Comparison of ENCODE assay signal across 20 cellular contexts in genomic region chr20:38830356-38830755, GRCh38. TPM values are rescaled to one million over a fixed set of nuclear protein-coding genes. Genes with fewer than 3 reads are reported as not detected.
DNase-seq lines count a peak whose midpoint lies in the region; ATAC-seq and TF ChIP-seq lines count a peak whose summit lies in the region.
"Had no signal": no experiment of that assay in that cellular context is flagged by ENCODE, and none has a peak within 500 bp of the region (broad histone marks: within the 10 kb centered on the region; RNA-seq: fewer than 3 reads in every experiment).

No MANE protein-coding gene starts in this region.

- no peak for TF ChIP-seq POLR2A in sigmoid colon (IDR thresholded peaks at IDR 0.05)

- H3K4me1 ChIP-seq in sigmoid colon, result no peaks in the 10 kb centered on the region

- no peak overlapping the region for H3K4me3 Mint-ChIP-seq in T-helper 1 cell treated with Interleukin-12 subunit alpha and Interleukin-12 subunit beta and Interleukin-4 antibody, amounts not matched to agents 30 μg/mL and 1 μg/mL, for 36 hours
- H3K4me3 Mint-ChIP-seq in IgD-negative memory B cell (peak overlapping the region in 1 of 4 donors; percentile 74), natural killer cell (no peak overlapping the region), osteocyte (ENCODE audit: unreplicated experiment) (no peak overlapping the region)
- H3K4me3 Mint-ChIP-seq in activated naive CD8-positive, alpha-beta T cell treated with anti-CD3 and anti-CD28 coated beads, Interleukin-2, amount 50 U/mL, for 24 hours, result no peak overlapping the region

- intact Hi-C loops in natural killer cell (cut with micrococcal nuclease) (no loop called here), sigmoid colon (cut with DNase I) (no loop called here)

- WGBS in sigmoid colon, 2 donors, result 67 to 87% methylated on average over 1 of the region's 1 CpG

- no peak for TF ChIP-seq EP300 in sigmoid colon (IDR thresholded peaks at IDR 0.05)

- no peak overlapping the region for H3K27ac ChIP-seq in sigmoid colon
- H3K27ac ChIP-seq: 22Rv1, right atrium auricular region, tibial nerve had no signal

- TF ChIP-seq CTCF in natural killer cell (IDR thresholded peaks at IDR 0.05) (no peak), sigmoid colon (IDR thresholded peaks at IDR 0.05) (no peak), osteocyte (IDR thresholded peaks at IDR 0.05) (no peak)

- peak overlapping the region; percentile 41 for H3K27ac Mint-ChIP-seq in T-helper 1 cell treated with Interleukin-12 subunit alpha and Interleukin-12 subunit beta and Interleukin-4 antibody, amounts not matched to agents 30 μg/mL and 1 μg/mL, for 36 hours
- peak overlapping the region; percentile 65 to 80 (median 65) for H3K27ac Mint-ChIP-seq in IgD-negative memory B cell
- H3K27ac Mint-ChIP-seq in activated naive CD8-positive, alpha-beta T cell treated with anti-CD3 and anti-CD28 coated beads, Interleukin-2, amount 50 U/mL, for 24 hours, result peak overlapping the region; percentile 88
- peak overlapping the region; percentile 70 to 84 for H3K27ac Mint-ChIP-seq in natural killer cell
- H3K27ac Mint-ChIP-seq in osteocyte (ENCODE audit: unreplicated experiment), result no peak overlapping the region

- peaks cover 74% of the 10 kb centered on the region for H3K4me1 Mint-ChIP-seq in T-helper 1 cell treated with Interleukin-12 subunit alpha and Interleukin-12 subunit beta and Interleukin-4 antibody, amounts not matched to agents 30 μg/mL and 1 μg/mL, for 36 hours (ENCODE audit: low read depth)
- H3K4me1 Mint-ChIP-seq in IgD-negative memory B cell (peaks cover 57 to 78% (median 57%) of the 10 kb centered on the region in 3 donors), natural killer cell (peaks cover 67% of the 10 kb centered on the region in 2 donors), osteocyte (ENCODE audit: unreplicated experiment) (no peaks in the 10 kb centered on the region)
- H3K4me1 Mint-ChIP-seq in activated naive CD8-positive, alpha-beta T cell treated with anti-CD3 and anti-CD28 coated beads, Interleukin-2, amount 50 U/mL, for 24 hours, result peaks cover 95% of the 10 kb centered on the region

- no peaks in the 10 kb centered on the region for H3K9me3 Mint-ChIP-seq in T-helper 1 cell treated with Interleukin-12 subunit alpha and Interleukin-12 subunit beta and Interleukin-4 antibody, amounts not matched to agents 30 μg/mL and 1 μg/mL, for 36 hours
- H3K9me3 Mint-ChIP-seq in IgD-negative memory B cell (no peaks in the 10 kb centered on the region), natural killer cell (no peaks in the 10 kb centered on the region), osteocyte (ENCODE audit: unreplicated experiment) (no peaks in the 10 kb centered on the region)
- H3K9me3 Mint-ChIP-seq in activated naive CD8-positive, alpha-beta T cell treated with anti-CD3 and anti-CD28 coated beads, Interleukin-2, amount 50 U/mL, for 24 hours, result peaks cover 5% of the 10 kb centered on the region

- no peak for DNase-seq in T-helper 1 cell
- DNase-seq in activated naive CD8-positive, alpha-beta T cell treated with anti-CD3 and anti-CD28 coated beads, Interleukin-2, amount 50 U/mL, for 24 hours, result no peak
- no peak for DNase-seq in natural killer cell
- no peak for DNase-seq in sigmoid colon
- DNase-seq in osteocyte (ENCODE audit: extremely low spot score, unreplicated experiment), result no peak
- DNase-seq: activated naive CD4-positive, alpha-beta T cell treated with Interleukin-2 at 50 U/mL for 16 hours; BE2C; GOT3; heart left ventricle; Karpas-422; NCI-H2081 treated with DMSO at 0.1 percent for 48 hours; NCI-H524; stimulated activated CD4-positive, alpha-beta T cell treated with anti-CD3 and anti-CD28 coated beads, Interleukin-15, amount 100 ng/mL, for 24 hours; stimulated activated naive CD4-positive, alpha-beta T cell had no signal

- no peak for ATAC-seq in activated naive CD8-positive, alpha-beta T cell treated with anti-CD3 and anti-CD28 coated beads, Interleukin-2, amount 50 U/mL, for 24 hours
- ATAC-seq in natural killer cell, result no peak
- ATAC-seq in GM19328 (IDR thresholded peaks at IDR 0.05; ENCODE audit: unreplicated experiment), result no peak
- ATAC-seq: heart left ventricle had no signal

- H3K36me3 Mint-ChIP-seq in T-helper 1 cell treated with Interleukin-12 subunit alpha and Interleukin-12 subunit beta and Interleukin-4 antibody, amounts not matched to agents 30 μg/mL and 1 μg/mL, for 36 hours (ENCODE audit: low read depth), result peaks cover 59% of the 10 kb centered on the region
- H3K36me3 Mint-ChIP-seq in IgD-negative memory B cell (peaks cover 6% of the 10 kb centered on the region), natural killer cell (no peaks in the 10 kb centered on the region), osteocyte (ENCODE audit: unreplicated experiment) (no peaks in the 10 kb centered on the region)
- H3K36me3 Mint-ChIP-seq in activated naive CD8-positive, alpha-beta T cell treated with anti-CD3 and anti-CD28 coated beads, Interleukin-2, amount 50 U/mL, for 24 hours (ENCODE audit: low read depth), result peaks cover 78% of the 10 kb centered on the region

- no peaks in the 10 kb centered on the region for H3K36me3 ChIP-seq in sigmoid colon
- H3K36me3 ChIP-seq: heart left ventricle, right atrium auricular region, tibial nerve had no signal

- H3K27me3 ChIP-seq in sigmoid colon, result peaks cover 0 to 7% (median 0%) of the 10 kb centered on the region in 3 donors
- H3K27me3 ChIP-seq: BE2C, heart left ventricle, right atrium auricular region, tibial nerve had no signal

- no peak overlapping the region for H3K4me3 ChIP-seq in sigmoid colon
- H3K4me3 ChIP-seq: heart left ventricle, right atrium auricular region, tibial nerve had no signal

- H3K27me3 Mint-ChIP-seq in T-helper 1 cell treated with Interleukin-12 subunit alpha and Interleukin-12 subunit beta and Interleukin-4 antibody, amounts not matched to agents 30 μg/mL and 1 μg/mL, for 36 hours (ENCODE audit: low read depth), result no peaks in the 10 kb centered on the region
- H3K27me3 Mint-ChIP-seq in IgD-negative memory B cell (no peaks in the 10 kb centered on the region), natural killer cell (ENCODE audit: low read depth in 2 of 2) (no peaks in the 10 kb centered on the region), osteocyte (ENCODE audit: unreplicated experiment) (peaks cover 22% of the 10 kb centered on the region)
- no peaks in the 10 kb centered on the region for H3K27me3 Mint-ChIP-seq in activated naive CD8-positive, alpha-beta T cell treated with anti-CD3 and anti-CD28 coated beads, Interleukin-2, amount 50 U/mL, for 24 hours

- no peaks in the 10 kb centered on the region for H3K9me3 ChIP-seq in sigmoid colon
- H3K9me3 ChIP-seq: BE2C, heart left ventricle, right atrium auricular region, tibial nerve had no signal

RNA-seq across cellular contexts. Expression of gene PPP1R16B, which starts 24.9 kb away (rescaled TPM):
- polyA plus RNA-seq in IgD-negative memory B cell, result 68.0 TPM
- 10 to 100 TPM; 52.0 to 62.3 (median 53.7) TPM for total RNA-seq in natural killer cell
- total RNA-seq in sigmoid colon, result 1 to 10 TPM; 2.3 to 4.2 (median 3.8) TPM
- 10 to 100 TPM in 1 of 3 donors, 1 to 10 TPM in 1, under 1 TPM in 1; 0.92 to 21.7 (median 1.2) TPM for polyA plus RNA-seq in sigmoid colon
- not detected in 2 replicates for total RNA-seq in osteocyte

Comparison
In these comparisons a context has a peak if more than half of its experiments do, and no peak if none do; other contexts are left out.
1. RNA of gene PPP1R16B, which starts 24.9 kb away (total RNA-seq): 52.0 to 62.3 TPM in natural killer cell; 2.3 to 4.2 TPM in sigmoid colon and not detected in osteocyte; every median in the first group is over 10 times any median in the second.